In the genomic region with DNA sequence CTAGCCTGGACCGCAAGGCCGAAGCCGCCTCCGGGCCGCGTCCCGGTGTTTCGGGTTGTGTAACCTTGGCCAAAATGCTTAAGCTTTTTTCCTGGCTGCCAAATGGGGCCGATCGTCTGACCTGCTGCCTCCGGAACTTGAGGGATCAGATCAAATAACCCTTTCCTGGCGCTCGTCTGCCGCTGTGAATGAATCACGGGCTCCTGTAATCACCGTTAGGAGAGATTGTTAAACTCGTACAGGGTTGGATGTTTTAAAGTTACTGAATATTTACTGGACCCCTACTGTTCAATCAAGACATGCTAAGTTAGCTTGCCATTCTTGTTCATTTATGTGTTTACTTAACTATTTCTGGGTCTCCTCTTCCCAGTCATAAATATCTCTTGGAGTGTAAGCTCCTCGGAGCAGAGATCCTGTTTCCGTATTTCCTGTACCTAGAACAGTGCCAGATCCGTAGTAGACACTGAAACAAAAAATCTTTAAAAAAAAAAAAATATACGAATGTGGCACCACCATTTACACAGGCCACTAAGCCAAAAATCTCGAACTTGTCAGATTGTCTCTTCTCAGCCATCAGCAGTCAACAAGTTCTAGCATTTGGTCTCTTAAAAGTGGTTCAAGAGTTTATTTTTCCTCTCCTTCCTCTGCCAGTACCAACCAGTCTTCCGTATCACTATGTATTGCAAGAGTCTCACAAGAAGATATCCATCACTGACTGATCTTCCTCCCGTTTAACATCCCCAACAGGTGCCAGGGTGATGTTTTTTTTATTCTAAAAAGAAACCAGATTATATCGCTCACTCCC, we compare ENCODE assay signal across 8 cellular contexts. TPM values are rescaled to one million over a fixed set of nuclear protein-coding genes. Genes with fewer than 3 reads are reported as not detected.
DNase-seq lines count a peak whose midpoint lies in the region; ATAC-seq, FAIRE-seq and TF ChIP-seq lines count a peak whose summit lies in the region.

No MANE protein-coding gene starts in this region.

- H3K27ac ChIP-seq in A549, result peak overlapping the region; percentile 97 to 100

- H3K9me3 Mint-ChIP-seq in activated CD4-positive, alpha-beta T cell treated with anti-CD3 and anti-CD28 coated beads, Interleukin-2, amount 10 ng/mL, durations not matched to agents 7 days and 5 days, result no peaks in the 10 kb centered on the region

- H3K9me3 ChIP-seq in A549, result 0 out of 3 replicates have a peak, but pooled peaks cover 3% of the 10 kb centered on the region

- FAIRE-seq in A549 (lab: Jason Lieb, UNC), result no peak

- TF ChIP-seq POLR2A in A549 (IDR thresholded peaks at IDR 0.05; ENCODE audit: low read length), result no peak

- TF ChIP-seq EP300 in A549 (IDR thresholded peaks at IDR 0.05), result no peak

- peaks cover 30% of the 10 kb centered on the region for H3K4me1 Mint-ChIP-seq in activated CD4-positive, alpha-beta T cell treated with anti-CD3 and anti-CD28 coated beads, Interleukin-2, amount 10 ng/mL, durations not matched to agents 7 days and 5 days

- peaks cover 6% of the 10 kb centered on the region for H3K36me3 Mint-ChIP-seq in activated CD4-positive, alpha-beta T cell treated with anti-CD3 and anti-CD28 coated beads, Interleukin-2, amount 10 ng/mL, durations not matched to agents 7 days and 5 days (ENCODE audit: low read depth)

- TF ChIP-seq CTCF in A549 (IDR thresholded peaks at IDR 0.05), result no peak
- TF ChIP-seq CTCF in GM12875 (IDR thresholded peaks at IDR 0.05; ENCODE audit: borderline replicate concordance, insufficient read depth, low read depth, low read length), result no peak
- no peak for TF ChIP-seq CTCF in fibroblast of villous mesenchyme (IDR thresholded peaks at IDR 0.05; ENCODE audit: insufficient read depth, low read depth, low read length)
- TF ChIP-seq CTCF in omental fat pad (IDR thresholded peaks at IDR 0.05), result no peak

- H3K27ac Mint-ChIP-seq in activated CD4-positive, alpha-beta T cell treated with anti-CD3 and anti-CD28 coated beads, Interleukin-2, amount 10 ng/mL, durations not matched to agents 7 days and 5 days, result no peak overlapping the region

- H3K4me3 Mint-ChIP-seq in activated CD4-positive, alpha-beta T cell treated with anti-CD3 and anti-CD28 coated beads, Interleukin-2, amount 10 ng/mL, durations not matched to agents 7 days and 5 days, result no peak overlapping the region

- CTCF ChIA-PET in A549 (lab: Yijun Ruan, JAX), result no interaction called here
- CTCF ChIA-PET in activated CD4-positive, alpha-beta T cell treated with anti-CD3 and anti-CD28 coated beads, Interleukin-2, amount 10 ng/mL, durations not matched to agents 7 days and 5 days (lab: Charles Lee), result interaction anchor here (1.0 kb wide), 1 partner anchor 11 kb away, joined by 3 read pairs; no protein-coding TSS in a partner anchor

- H3K27me3 Mint-ChIP-seq in activated CD4-positive, alpha-beta T cell treated with anti-CD3 and anti-CD28 coated beads, Interleukin-2, amount 10 ng/mL, durations not matched to agents 7 days and 5 days, result peaks cover 4% of the 10 kb centered on the region

- peak overlapping the region; percentile 73 for H3K4me2 ChIP-seq in A549

- DNase-seq in A549 (ENCODE audit: low read depth in 1 of 2, low spot score in 1 of 2) (peak; percentile 34 to 72), NCI-H146 (lab: John Stamatoyannopoulos, UW) (peak; percentile 73), fibroblast of villous mesenchyme (ENCODE audit: low read depth) (peak; percentile 90), omental fat pad (ENCODE audit: low spot score) (no peak), OCI-M2 (lab: John Stamatoyannopoulos, UW; ENCODE audit: unreplicated experiment) (no peak)
- DNase-seq in activated CD4-positive, alpha-beta T cell treated with anti-CD3 and anti-CD28 coated beads, Interleukin-2, amount 10 ng/mL, durations not matched to agents 7 days and 5 days, result peak; percentile 48

- H3K4me3 ChIP-seq in A549 (peak overlapping the region; percentile 95), GM12875 (ENCODE audit: low read depth, low read length) (peak overlapping the region; percentile 91), fibroblast of villous mesenchyme (ENCODE audit: low read depth, low read length) (peak overlapping the region; percentile 77)

- peaks cover 22% of the 10 kb centered on the region for H3K4me1 ChIP-seq in A549

- 7% methylated on average over 23 of the region's 25 CpGs for WGBS in A549 (ENCODE audit: missing lambda C conversion rate)

- POLR2A ChIA-PET in A549 (lab: Yijun Ruan, JAX), result interaction anchor here (0.5 to 1.2 kb wide), 4 partner anchors 22 to 569 kb away, joined by 3 to 4 read pairs (median 3); partner anchors contain the start of gene TLL2
- POLR2A ChIA-PET in activated CD4-positive, alpha-beta T cell treated with anti-CD3 and anti-CD28 coated beads, Interleukin-2, amount 10 ng/mL, durations not matched to agents 7 days and 5 days (lab: Charles Lee), result no interaction called here

- no peak for TF ChIP-seq RAD21 in A549 (conservative IDR thresholded peaks at IDR 0.05 in 1 of 2, IDR thresholded peaks at IDR 0.05 in 1 of 2)

- ATAC-seq in A549, result peak; percentile 49 to 52
- ATAC-seq in omental fat pad (ENCODE audit: low FRiP score), result peak; percentile 77
- no peak for ATAC-seq in HG03108 (IDR thresholded peaks at IDR 0.05; ENCODE audit: unreplicated experiment)

TF ChIP-seq in A549, 52 proteins besides CTCF, POLR2A, EP300 and RAD21:
- no peak for TF ChIP-seq ZSCAN20 (CRISPR knock-in tag; IDR thresholded peaks at IDR 0.05)
- peak; percentile 86; the same call in 1 of the 2 replicates for TF ChIP-seq PHF8 (IDR thresholded peaks at IDR 0.05; ENCODE audit: borderline replicate concordance, low read depth)
- TF ChIP-seq, protein P1, sequence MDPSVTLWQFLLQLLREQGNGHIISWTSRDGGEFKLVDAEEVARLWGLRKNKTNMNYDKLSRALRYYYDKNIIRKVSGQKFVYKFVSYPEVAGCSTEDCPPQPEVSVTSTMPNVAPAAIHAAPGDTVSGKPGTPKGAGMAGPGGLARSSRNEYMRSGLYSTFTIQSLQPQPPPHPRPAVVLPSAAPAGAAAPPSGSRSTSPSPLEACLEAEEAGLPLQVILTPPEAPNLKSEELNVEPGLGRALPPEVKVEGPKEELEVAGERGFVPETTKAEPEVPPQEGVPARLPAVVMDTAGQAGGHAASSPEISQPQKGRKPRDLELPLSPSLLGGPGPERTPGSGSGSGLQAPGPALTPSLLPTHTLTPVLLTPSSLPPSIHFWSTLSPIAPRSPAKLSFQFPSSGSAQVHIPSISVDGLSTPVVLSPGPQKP (IDR thresholded peaks at IDR 0.05; ENCODE audit: low read depth, low read length), result no peak
- peak in 1 of 2 experiments; percentile 75; a peak in 2 of 5 replicates for TF ChIP-seq JUN (IDR thresholded peaks at IDR 0.05)
- no peak for TF ChIP-seq FOSB (CRISPR knock-in tag; IDR thresholded peaks at IDR 0.05)
- TF ChIP-seq CEBPB (IDR thresholded peaks at IDR 0.05), result 0 out of 4 replicates have a peak, but pooled peaks of 1 of the 2 experiments have one; percentile 35
- TF ChIP-seq CHD2 (IDR thresholded peaks at IDR 0.05; ENCODE audit: low read length, partially characterized antibody), result no peak
TF ChIP-seq in A549: peak in this region for 3.

RNA-seq across cellular contexts. Expression of gene TM9SF3, which starts 0.6 kb away (rescaled TPM):
- 78.2 and 138 TPM in 2 replicates for polyA plus RNA-seq in A549 (2011; rRNA removed)
- 16.9 and 21.6 TPM in 2 replicates for polyA plus RNA-seq in A549 (2012; cell fraction: cytosol; rRNA removed)
- polyA plus RNA-seq in A549 (2012; cell fraction: nucleus; rRNA removed), result 16.7 and 37.0 TPM in 2 replicates
- 88.9 to 92.9 TPM (median 92.3 TPM) in 3 replicates for polyA plus RNA-seq in A549 (2017; fragmentation: RNase III; extraction: RNeasy Plus Mini Kit Qiagen cat#74134 plus additional on column Dnase treatment)
- 61.0 and 73.1 TPM in 2 replicates for polyA minus RNA-seq in A549 (2011; rRNA and poly(A)+ RNA removed)
- 10 to 100 TPM; 73.5 to 76.1 TPM for total RNA-seq in activated CD4-positive, alpha-beta T cell treated with anti-CD3 and anti-CD28 coated beads, Interleukin-2, amount 10 ng/mL, durations not matched to agents 7 days and 5 days
- 92.1 and 147 TPM in 2 replicates for total RNA-seq in fibroblast of villous mesenchyme
- total RNA-seq in omental fat pad, result 10 to 100 TPM; 75.5 to 99.9 (median 86.8) TPM

Comparison
In these comparisons a context has a peak if more than half of its experiments do, and no peak if none do; other contexts are left out.
1. DNase-seq: peak in A549 (2 of 2), NCI-H146 (single experiment), activated CD4-positive, alpha-beta T cell treated with anti-CD3 and anti-CD28 coated beads, Interleukin-2, amount 10 ng/mL, durations not matched to agents 7 days and 5 days (single experiment) and fibroblast of villous mesenchyme (single experiment); none in omental fat pad (single experiment) and OCI-M2 (single experiment).
2. Peak in every context shown above with its lines, with median percentiles within 50 percentile points of each other: H3K4me3 ChIP-seq.